In genomic region chr1:28909198-28909597, GRCh38 we compare ENCODE assay signal across 9 cellular contexts.
"Had no signal": no experiment of that assay in that cellular context is flagged by ENCODE, and none has a peak within 500 bp of the region (broad histone marks: within the 10 kb centered on the region; RNA-seq: fewer than 3 reads in every experiment).

No MANE protein-coding gene starts in this region.

- H3K9me3 Mint-ChIP-seq: IgD-negative memory B cell had no signal

- FAIRE-seq: H1, H54, HepG2 had no signal

- H3K4me3 Mint-ChIP-seq: GM23338, H9, HFFc6 had no signal

- H3K4me3 ChIP-seq: GM23338 had no signal

- ATAC-seq: GM23338, HepG2 had no signal

- H3K27me3 Mint-ChIP-seq: IgD-negative memory B cell had no signal

- H3K4me2 ChIP-seq: GM23338 had no signal

- DNase-seq: H9, HCEC 1CT, HFFc6 had no signal

- H2AFZ ChIP-seq: GM23338 had no signal

- H3K27ac Mint-ChIP-seq: GM23338, H9, HFFc6 had no signal

- H3K27ac ChIP-seq: HL-60 had no signal
